In genomic region chr19:4327252-4327876, GRCh38 we compare ENCODE assay signal across 8 cellular contexts. TPM values are rescaled to one million over a fixed set of nuclear protein-coding genes. Genes with fewer than 3 reads are reported as not detected.
DNase-seq lines count a peak whose midpoint lies in the region; ATAC-seq and TF ChIP-seq lines count a peak whose summit lies in the region.

No MANE protein-coding gene starts in this region.

- peaks cover 19% of the 10 kb centered on the region for H3K4me1 Mint-ChIP-seq in neural crest cell

- no peaks in the 10 kb centered on the region for H4K20me1 ChIP-seq in DND-41 (ENCODE audit: insufficient read depth, low read length)

- no peak overlapping the region for H3K4me3 ChIP-seq in DND-41 (ENCODE audit: low read depth in 1 of 2, low read length in 2 of 2)
- H3K4me3 ChIP-seq in subcutaneous abdominal adipose tissue (ENCODE audit: low read depth in 1 of 5, low read length in 5 of 5), result peak overlapping the region; percentile 44 to 80 (median 51)

- H3K9ac ChIP-seq in DND-41 (ENCODE audit: low read depth, low read length) (no peak overlapping the region), subcutaneous abdominal adipose tissue (ENCODE audit: low read length in 5 of 5) (no peak overlapping the region)

- no peak overlapping the region for H3K27ac Mint-ChIP-seq in neural crest cell (ENCODE audit: unreplicated experiment)

- TF ChIP-seq CTCF in DND-41 (IDR thresholded peaks at IDR 0.05; ENCODE audit: borderline replicate concordance, extremely low read depth, low read length, poor library complexity, severe bottlenecking) (no peak), neural crest cell (conservative IDR thresholded peaks at IDR 0.05) (no peak)

- no peak overlapping the region for H2AFZ ChIP-seq in DND-41 (ENCODE audit: low read depth, low read length)

- H3K36me3 ChIP-seq in DND-41 (ENCODE audit: insufficient read depth, low read length), result no peaks in the 10 kb centered on the region
- no peaks in the 10 kb centered on the region for H3K36me3 ChIP-seq in subcutaneous abdominal adipose tissue (ENCODE audit: control insufficient read depth in 5 of 5, insufficient read depth in 5 of 5, low read length in 5 of 5)

- H3K4me1 ChIP-seq in DND-41 (ENCODE audit: insufficient read depth, low read length) (no peaks in the 10 kb centered on the region), subcutaneous abdominal adipose tissue (ENCODE audit: control insufficient read depth in 5 of 5, insufficient read depth in 5 of 5, low read length in 5 of 5) (peaks cover 0 to 25% (median 18%) of the 10 kb centered on the region in 5 donors)

- H3K27ac ChIP-seq in DND-41 (ENCODE audit: low read length), result no peak overlapping the region
- H3K27ac ChIP-seq in subcutaneous abdominal adipose tissue (ENCODE audit: low read depth, low read length), result no peak overlapping the region

- peaks cover 2% of the 10 kb centered on the region for H3K36me3 Mint-ChIP-seq in neural crest cell (ENCODE audit: low read depth)

- DNase-seq in DND-41 (peak; percentile 25), NCI-H1930 (lab: John Stamatoyannopoulos, UW) (peak; percentile 48 to 64), neural crest cell (ENCODE audit: low read depth, low spot score) (peak; percentile 61)
- peak; percentile 27 for DNase-seq in activated CD8-positive, alpha-beta memory T cell treated with anti-CD3 and anti-CD28 coated beads, Interleukin-2, amount 50 U/mL, for 1 hour (ENCODE audit: extremely low read depth)

- H3K4me2 ChIP-seq in DND-41 (ENCODE audit: insufficient read depth, low read length), result no peak overlapping the region

- H3K27me3 ChIP-seq in DND-41 (ENCODE audit: insufficient read depth, low read length, poor library complexity) (no peaks in the 10 kb centered on the region), subcutaneous abdominal adipose tissue (ENCODE audit: control insufficient read depth in 5 of 5, insufficient read depth in 4 of 5, low read length in 5 of 5) (peaks cover 0 to 11% (median 5%) of the 10 kb centered on the region in 5 donors)

- H3K27me3 Mint-ChIP-seq in neural crest cell (ENCODE audit: low read depth), result peaks cover 17% of the 10 kb centered on the region

- ATAC-seq in DND-41 (ENCODE audit: insufficient read depth, low read depth), result no peak
- peak; percentile 34 for ATAC-seq in esophagus mucosa
- ATAC-seq in HG03521 (IDR thresholded peaks at IDR 0.05; ENCODE audit: unreplicated experiment), result no peak
- no peak for ATAC-seq in GM21360 (IDR thresholded peaks at IDR 0.05; ENCODE audit: unreplicated experiment)

- peak overlapping the region; percentile 81 for H3K4me3 Mint-ChIP-seq in neural crest cell

- H3K9me3 Mint-ChIP-seq in neural crest cell, result no peaks in the 10 kb centered on the region

- H3K9me3 ChIP-seq in DND-41 (ENCODE audit: insufficient read depth, low read length, severe bottlenecking) (no peaks in the 10 kb centered on the region), subcutaneous abdominal adipose tissue (ENCODE audit: control insufficient read depth in 5 of 5, low read length in 5 of 5) (peaks cover 0 to 3% (median 0%) of the 10 kb centered on the region in 5 donors)

- no peaks in the 10 kb centered on the region for H3K79me2 ChIP-seq in DND-41 (ENCODE audit: insufficient read depth, low read length)

RNA-seq across cellular contexts. Expression of gene STAP2, which starts 11.3 kb away (rescaled TPM):
- total RNA-seq in esophagus mucosa, result 97.3 TPM
- total RNA-seq in neural crest cell, result 4.1 and 5.0 TPM in 2 replicates

RNA-seq across cellular contexts. Expression of gene MPND, which starts 16.0 kb away (rescaled TPM):
- total RNA-seq in esophagus mucosa (22.0 TPM), neural crest cell (45.3 and 45.6 TPM in 2 replicates)

RNA-seq across cellular contexts. Expression of gene FSD1, which starts 23.0 kb away (rescaled TPM):
- 0.36 TPM for total RNA-seq in esophagus mucosa
- 51.9 and 53.5 TPM in 2 replicates for total RNA-seq in neural crest cell

RNA-seq across cellular contexts. Expression of gene TMIGD2, which starts 25.2 kb away (rescaled TPM):
- total RNA-seq in esophagus mucosa (0.20 TPM), neural crest cell (not detected in 2 replicates)

RNA-seq across cellular contexts. Expression of gene SHD, which starts 48.3 kb away (rescaled TPM):
- total RNA-seq in esophagus mucosa (not detected), neural crest cell (2.7 and 4.5 TPM in 2 replicates)

Comparison
In these comparisons a context has a peak if more than half of its experiments do, and no peak if none do; other contexts are left out.
1. H3K4me3 ChIP-seq: peak in subcutaneous abdominal adipose tissue (5 of 5); none in DND-41 (0 of 2).
2. RNA of gene STAP2, which starts 11.3 kb away (total RNA-seq): 97.3 TPM in esophagus mucosa (single experiment); 4.1 to 5.0 TPM in neural crest cell; every median in the first group is over 10 times any median in the second.
3. RNA of gene FSD1, which starts 23.0 kb away (total RNA-seq): 51.9 to 53.5 TPM in neural crest cell; 0.36 TPM in esophagus mucosa (single experiment); every median in the first group is over 10 times any median in the second.
4. Peak in every context shown above with its lines, with median percentiles within 50 percentile points of each other: DNase-seq.